Comparison of ENCODE assay signal across 8 cellular contexts in the genomic region with DNA sequence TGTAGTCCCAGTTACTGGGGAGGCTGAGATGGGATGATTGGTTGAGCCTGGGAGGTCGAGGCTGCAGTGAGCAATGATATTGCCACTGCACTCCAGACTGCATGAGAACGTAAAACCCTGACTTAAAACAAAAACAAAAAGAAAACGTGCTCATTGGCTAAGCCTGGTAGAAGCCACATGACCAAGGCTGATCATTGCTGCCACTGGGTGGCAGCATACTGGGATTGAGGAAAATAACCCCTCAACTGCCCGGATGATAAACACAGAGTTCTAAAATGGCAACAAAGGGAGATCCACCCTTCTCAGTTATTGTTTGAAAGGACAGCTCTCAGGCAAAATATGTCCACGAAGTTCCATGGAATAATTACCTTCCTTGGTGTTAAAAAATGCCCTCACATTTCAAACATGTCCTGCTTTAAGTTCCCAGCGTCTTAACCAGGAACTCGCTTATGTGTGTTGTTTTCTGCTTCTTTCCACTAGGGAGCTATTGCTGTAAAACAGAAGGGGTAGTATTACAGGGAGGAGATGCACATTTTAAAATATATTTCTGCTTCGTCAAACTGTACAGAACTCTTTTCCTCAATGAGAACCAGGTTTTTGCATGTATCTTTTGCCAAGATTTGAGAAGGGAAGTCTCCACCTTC.
DNase-seq lines count a peak whose midpoint lies in the region; ATAC-seq, FAIRE-seq and TF ChIP-seq lines count a peak whose summit lies in the region.
"Had no signal": no experiment of that assay in that cellular context is flagged by ENCODE, and none has a peak within 500 bp of the region (broad histone marks: within the 10 kb centered on the region; RNA-seq: fewer than 3 reads in every experiment).

No MANE protein-coding gene starts in this region.

- peak; percentile 35 for ATAC-seq in memory B cell (ENCODE audit: low read depth)

- peaks cover 14% of the 10 kb centered on the region for H3K27me3 Mint-ChIP-seq in brain
- H3K27me3 Mint-ChIP-seq in memory B cell, result peaks cover 4% of the 10 kb centered on the region

- no peak for FAIRE-seq in GM12892 (lab: Jason Lieb, UNC)
- FAIRE-seq: endothelial cell of umbilical vein had no signal

- H3K27ac Mint-ChIP-seq in brain, result no peak overlapping the region
- H3K27ac Mint-ChIP-seq in memory B cell, result no peak overlapping the region

- H3K9me3 Mint-ChIP-seq in brain (peaks cover 10 to 25% (median 19%) of the 10 kb centered on the region in 5 experiments), memory B cell (peaks cover 6% of the 10 kb centered on the region)

- peaks cover 12% of the 10 kb centered on the region for H3K36me3 Mint-ChIP-seq in brain
- H3K36me3 Mint-ChIP-seq in memory B cell, result peaks cover 5% of the 10 kb centered on the region

- no peak for TF ChIP-seq POLR2A in GM12892 (IDR thresholded peaks at IDR 0.05; ENCODE audit: low read depth, low read length)

- TF ChIP-seq CTCF in brain (conservative IDR thresholded peaks at IDR 0.05), result peak; percentile 15 to 33

- DNase-seq in GM12892 (ENCODE audit: insufficient read length) (peak; percentile 10), NCI-H1694 (lab: John Stamatoyannopoulos, UW) (peak; percentile 25), memory B cell (ENCODE audit: low spot score in 2 of 2) (no peak), DMS79 (lab: John Stamatoyannopoulos, UW) (no peak), HCEC 1CT (no peak)
- DNase-seq in stimulated activated naive CD4-positive, alpha-beta T cell (lab: John Stamatoyannopoulos, UW), result no peak

- peaks cover 38% of the 10 kb centered on the region for H3K4me1 Mint-ChIP-seq in brain
- no peaks in the 10 kb centered on the region for H3K4me1 Mint-ChIP-seq in memory B cell

- H3K4me3 Mint-ChIP-seq in brain (no peak overlapping the region), memory B cell (no peak overlapping the region)

Comparison
In these comparisons a context has a peak if more than half of its experiments do, and no peak if none do; other contexts are left out.
1. DNase-seq: peak in GM12892 (single experiment) and NCI-H1694 (single experiment); none in memory B cell (0 of 2), DMS79 (single experiment), HCEC 1CT (single experiment) and stimulated activated naive CD4-positive, alpha-beta T cell (0 of 6).